In the genomic region with DNA sequence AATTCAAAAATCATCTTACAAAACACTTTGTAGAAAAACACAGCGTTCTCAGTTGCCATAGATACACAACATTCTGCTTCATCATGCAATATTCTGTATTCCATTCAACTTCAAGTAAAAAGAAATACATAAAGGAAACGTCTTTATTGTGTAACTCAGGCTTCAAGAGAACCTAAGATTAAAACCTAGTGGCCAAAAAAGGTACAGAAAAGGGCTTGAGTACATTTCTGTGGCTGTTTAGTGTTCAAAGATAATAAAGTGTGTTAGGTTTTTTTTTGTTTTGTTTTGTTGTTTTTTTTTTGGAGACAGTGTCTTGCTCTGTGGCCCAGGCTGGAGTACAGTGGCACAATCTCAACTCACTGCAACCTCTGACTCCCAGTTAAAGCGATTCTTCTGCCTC, we compare ENCODE assay signal across 19 cellular contexts.
A peak's percentile ranks its signal among the peaks of the same experiment; 100 is the strongest.
DNase-seq lines count a peak whose midpoint lies in the region; ATAC-seq, FAIRE-seq and TF ChIP-seq lines count a peak whose summit lies in the region.
"Had no signal": no experiment of that assay in that cellular context is flagged by ENCODE, and none has a peak within 500 bp of the region (broad histone marks: within the 10 kb centered on the region; RNA-seq: fewer than 3 reads in every experiment).

No MANE protein-coding gene starts in this region.

- H3K27ac ChIP-seq in A549 = no peak overlapping the region
- no peak overlapping the region for H3K27ac ChIP-seq in OCI-LY7 (ENCODE audit: low read depth, low read length, poor library complexity, severe bottlenecking)
- H3K27ac ChIP-seq: vagina had no signal

- POLR2A ChIA-PET in A549 (lab: Yijun Ruan, JAX) (no interaction called here), OCI-LY7 (lab: Charles Lee) (no interaction called here)

- no peaks in the 10 kb centered on the region for H3K27me3 ChIP-seq in GM06990 (replicated peaks; ENCODE audit: control insufficient read depth, insufficient read depth, low read length)
- H3K27me3 ChIP-seq: vagina had no signal

- H3K9me2 ChIP-seq in OCI-LY7 (ENCODE audit: insufficient read depth, low read length) = no peaks in the 10 kb centered on the region

- H3K36me3 ChIP-seq in GM06990 (ENCODE audit: control insufficient read depth, insufficient read depth, low read length) (no peaks in the 10 kb centered on the region), OCI-LY7 (ENCODE audit: insufficient read depth, low read length) (no peaks in the 10 kb centered on the region)
- H3K36me3 ChIP-seq: vagina had no signal

- CTCF ChIA-PET in A549 (lab: Yijun Ruan, JAX) (interaction anchor here (1.8 kb wide), 1 partner anchor 10 kb away, joined by 3 read pairs; no protein-coding TSS in a partner anchor), OCI-LY7 (lab: Charles Lee; ENCODE audit: unreplicated experiment) (no interaction called here)

- TF ChIP-seq EP300 in A549 (IDR thresholded peaks at IDR 0.05) = no peak

- H2AFZ ChIP-seq in OCI-LY7 (ENCODE audit: low read length) = no peak overlapping the region

- H3K4me2 ChIP-seq in A549 (no peak overlapping the region), OCI-LY7 (ENCODE audit: low read length) (no peak overlapping the region)

- 80% methylated on average over 3 of the region's 3 CpGs for WGBS in A549 (ENCODE audit: missing lambda C conversion rate)

- TF ChIP-seq POLR2A in A549 (IDR thresholded peaks at IDR 0.05; ENCODE audit: low read length) = no peak

- no peak for TF ChIP-seq CTCF in A549 (IDR thresholded peaks at IDR 0.05)
- TF ChIP-seq CTCF in GM06990 (IDR thresholded peaks at IDR 0.05; ENCODE audit: insufficient read depth, low read length, poor library complexity, severe bottlenecking) = peak; percentile 7
- peak; percentile 22; the same call in 1 of the 2 replicates for TF ChIP-seq CTCF in OCI-LY7 (conservative IDR thresholded peaks at IDR 0.05; ENCODE audit: low read length)
- TF ChIP-seq CTCF in fibroblast of pulmonary artery (IDR thresholded peaks at IDR 0.05; ENCODE audit: low read length, missing control alignments) = no peak

- H3K79me2 ChIP-seq in OCI-LY7 (ENCODE audit: insufficient read depth, low read depth, low read length) = no peaks in the 10 kb centered on the region

- no TSS peak for BruUV-seq in OCI-LY7 (replicated peaks; lab: Mats Ljungman, UMichigan)

- no peaks in the 10 kb centered on the region for H3K4me1 ChIP-seq in A549
- H3K4me1 ChIP-seq in OCI-LY7 (ENCODE audit: insufficient read depth, low read length, poor library complexity, severe bottlenecking) = no peaks in the 10 kb centered on the region
- H3K4me1 ChIP-seq: vagina had no signal

- DNase-seq in A549 (ENCODE audit: low read depth in 1 of 2, low spot score in 1 of 2) (no peak), GM06990 (ENCODE audit: extremely low read depth, insufficient read length) (no peak), OCI-LY7 (ENCODE audit: low spot score) (no peak), fibroblast of pulmonary artery (ENCODE audit: low read depth) (peak; percentile 7), cortex of kidney (lab: John Stamatoyannopoulos, UW) (no peak)
- DNase-seq: activated CD8-positive, alpha-beta memory T cell treated with anti-CD3 and anti-CD28 coated beads, Interleukin-2, amount 50 U/mL, for 4 hours; activated naive CD8-positive, alpha-beta T cell treated with anti-CD3 and anti-CD28 coated beads, Interleukin-2, amount 50 U/mL, for 24 hours; CD4-positive, alpha-beta T cell; DMS153; GOT3; left ventricle myocardium superior; NCI-H1417; NCI-H2107; NCI-H510A treated with DMSO at 0.1 percent for 48 hours; nephron progenitor cell had no signal

- peaks cover 5% of the 10 kb centered on the region; the same call in 1 of the 3 replicates for H3K9me3 ChIP-seq in A549
- H3K9me3 ChIP-seq in OCI-LY7 (ENCODE audit: low read length) = no peaks in the 10 kb centered on the region
- H3K9me3 ChIP-seq: vagina had no signal

- intact Hi-C loops in OCI-LY7 (cut with micrococcal nuclease; ENCODE audit: unreplicated experiment) = no loop called here

- H4K20me1 ChIP-seq in OCI-LY7 (ENCODE audit: insufficient read depth, low read length) = no peaks in the 10 kb centered on the region

- FAIRE-seq in A549 (lab: Jason Lieb, UNC) = peak; percentile 7

- ATAC-seq in A549 = peak in 1 of 2 experiments; percentile 32; a peak in 2 of 6 replicates
- no peak for ATAC-seq in HG03442 (IDR thresholded peaks at IDR 0.05; ENCODE audit: unreplicated experiment)
- no peak for ATAC-seq in HG03439 (IDR thresholded peaks at IDR 0.05; ENCODE audit: unreplicated experiment)
- ATAC-seq in HG03469 (IDR thresholded peaks at IDR 0.05; ENCODE audit: unreplicated experiment) = no peak
- ATAC-seq: activated naive CD8-positive, alpha-beta T cell treated with anti-CD3 and anti-CD28 coated beads, Interleukin-2, amount 50 U/mL, for 24 hours; left ventricle myocardium superior had no signal

- H3K4me3 ChIP-seq in A549 = no peak overlapping the region
- H3K4me3 ChIP-seq in GM06990 (replicated peaks; ENCODE audit: low read depth, low read length) = no peak overlapping the region
- no peak overlapping the region for H3K4me3 ChIP-seq in OCI-LY7 (ENCODE audit: low read depth, low read length, poor library complexity, severe bottlenecking)
- H3K4me3 ChIP-seq in fibroblast of pulmonary artery (replicated peaks; ENCODE audit: low read depth, low read length) = no peak overlapping the region
- H3K4me3 ChIP-seq: vagina had no signal

- no peak for TF ChIP-seq RAD21 in A549 (conservative IDR thresholded peaks at IDR 0.05 in 1 of 2, IDR thresholded peaks at IDR 0.05 in 1 of 2)

TF ChIP-seq in A549, 52 proteins besides CTCF, POLR2A, EP300 and RAD21:
- no peak for TF ChIP-seq PHF8 (IDR thresholded peaks at IDR 0.05; ENCODE audit: borderline replicate concordance, low read depth)
- no peak for TF ChIP-seq NR3C1 (IDR thresholded peaks at IDR 0.05)
- TF ChIP-seq KDM5A (IDR thresholded peaks at IDR 0.05) = no peak
- TF ChIP-seq BHLHE40 (IDR thresholded peaks at IDR 0.05; ENCODE audit: low read depth, low read length) = no peak
- TF ChIP-seq JUNB (IDR thresholded peaks at IDR 0.05) = no peak
- no peak for TF ChIP-seq ZSCAN20 (CRISPR knock-in tag; IDR thresholded peaks at IDR 0.05)
- TF ChIP-seq, protein P1, sequence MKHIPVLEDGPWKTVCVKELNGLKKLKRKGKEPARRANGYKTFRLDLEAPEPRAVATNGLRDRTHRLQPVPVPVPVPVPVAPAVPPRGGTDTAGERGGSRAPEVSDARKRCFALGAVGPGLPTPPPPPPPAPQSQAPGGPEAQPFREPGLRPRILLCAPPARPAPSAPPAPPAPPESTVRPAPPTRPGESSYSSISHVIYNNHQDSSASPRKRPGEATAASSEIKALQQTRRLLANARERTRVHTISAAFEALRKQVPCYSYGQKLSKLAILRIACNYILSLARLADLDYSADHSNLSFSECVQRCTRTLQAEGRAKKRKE (CRISPR knock-in tag; IDR thresholded peaks at IDR 0.05; ENCODE audit: low read depth) = no peak
- no peak for TF ChIP-seq CHD4 (IDR thresholded peaks at IDR 0.05; ENCODE audit: borderline replicate concordance)
- no peak for TF ChIP-seq EHMT2 (IDR thresholded peaks at IDR 0.05; ENCODE audit: low read depth)
- TF ChIP-seq, protein P2, sequence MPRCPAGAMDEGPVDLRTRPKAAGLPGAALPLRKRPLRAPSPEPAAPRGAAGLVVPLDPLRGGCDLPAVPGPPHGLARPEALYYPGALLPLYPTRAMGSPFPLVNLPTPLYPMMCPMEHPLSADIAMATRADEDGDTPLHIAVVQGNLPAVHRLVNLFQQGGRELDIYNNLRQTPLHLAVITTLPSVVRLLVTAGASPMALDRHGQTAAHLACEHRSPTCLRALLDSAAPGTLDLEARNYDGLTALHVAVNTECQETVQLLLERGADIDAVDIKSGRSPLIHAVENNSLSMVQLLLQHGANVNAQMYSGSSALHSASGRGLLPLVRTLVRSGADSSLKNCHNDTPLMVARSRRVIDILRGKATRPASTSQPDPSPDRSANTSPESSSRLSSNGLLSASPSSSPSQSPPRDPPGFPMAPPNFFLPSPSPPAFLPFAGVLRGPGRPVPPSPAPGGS (IDR thresholded peaks at IDR 0.05) = no peak
- TF ChIP-seq KDM1A (IDR thresholded peaks at IDR 0.05; ENCODE audit: low read depth) = no peak
- no peak for TF ChIP-seq RCOR1 (IDR thresholded peaks at IDR 0.05; ENCODE audit: low read depth, low read length)

Comparison
In these comparisons a context has a peak if more than half of its experiments do, and no peak if none do; other contexts are left out.
1. CTCF ChIP-seq: peak in GM06990 (single experiment) and OCI-LY7 (single experiment); none in A549 (single experiment) and fibroblast of pulmonary artery (single experiment).